In the genomic region with DNA sequence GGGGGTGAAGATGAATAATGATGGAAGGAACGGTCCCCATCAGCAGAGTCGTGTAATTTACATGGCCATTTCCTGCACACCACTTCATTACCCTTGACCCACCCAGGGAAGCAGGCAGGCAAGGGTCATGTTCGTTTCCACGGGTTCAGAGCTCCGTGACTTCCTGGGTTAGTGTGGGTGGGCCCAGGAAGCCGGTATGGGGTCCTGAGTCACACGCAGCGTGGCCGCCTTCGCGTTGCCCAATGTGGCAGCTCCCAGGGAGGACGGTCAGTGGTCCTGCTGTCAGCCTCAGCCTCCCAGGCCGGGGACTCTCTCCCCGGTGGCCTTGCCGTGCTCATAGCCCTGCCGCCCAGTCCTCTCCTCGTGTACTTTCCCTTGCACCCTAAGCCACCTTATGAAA, we compare ENCODE assay signal across 16 cellular contexts. TPM values are rescaled to one million over a fixed set of nuclear protein-coding genes. Genes with fewer than 3 reads are reported as not detected.
DNase-seq lines count a peak whose midpoint lies in the region; ATAC-seq, FAIRE-seq and TF ChIP-seq lines count a peak whose summit lies in the region.
"Had no signal": no experiment of that assay in that cellular context is flagged by ENCODE, and none has a peak within 500 bp of the region (broad histone marks: within the 10 kb centered on the region; RNA-seq: fewer than 3 reads in every experiment).

No MANE protein-coding gene starts in this region.

- FAIRE-seq in K562 (lab: Jason Lieb, UNC): no peak

- no peak for DNase-seq in activated naive CD4-positive, alpha-beta T cell treated with Interleukin-2 at 50 U/mL for 16 hours
- no peak for DNase-seq in K562 (ENCODE audit: extremely low read depth in 1 of 4, low spot score in 3 of 4)
- DNase-seq in mesenteric fat pad (ENCODE audit: low spot score): peak; percentile 12
- no peak for DNase-seq in NOMO-1 (lab: John Stamatoyannopoulos, UW; ENCODE audit: unreplicated experiment in 2 of 2)
- no peak for DNase-seq in NCI-H524 (lab: John Stamatoyannopoulos, UW)
- no peak for DNase-seq in stimulated activated CD8-positive, alpha-beta memory T cell treated with anti-CD3 and anti-CD28 coated beads, Interleukin-4, amount 100 ng/mL, for 48 hours
- DNase-seq: GOT3, NCI-H1092, NCI-H2107, NCI-H82, Right ventricle myocardium superior had no signal

- peaks cover 0 to 16% of the 10 kb centered on the region in 2 experiments; a peak in 2 of 5 replicates for H3K4me1 ChIP-seq in K562 (replicated peaks in 1 of 2; ENCODE audit: control insufficient read depth in 2 of 2, insufficient read depth in 2 of 2, low read length in 2 of 2)

- TF ChIP-seq CTCF in K562 (IDR thresholded peaks at IDR 0.05 in 2 of 3, conservative IDR thresholded peaks at IDR 0.05 in 1 of 3; ENCODE audit: insufficient read depth in 2 of 3, low read depth in 1 of 3, low read length in 3 of 3): no peak

- H3K4me2 ChIP-seq in K562 (ENCODE audit: insufficient read depth, low read length): no peak overlapping the region
- H3K4me2 ChIP-seq: KMS-11 had no signal

- in situ Hi-C loops in K562 (cut with MboI): no loop called here

- H3K4me3 Mint-ChIP-seq in activated naive CD4-positive, alpha-beta T cell treated with anti-CD3 and anti-CD28 coated beads, Interleukin-2, amount 50 U/mL, for 24 hours: no peak overlapping the region
- H3K4me3 Mint-ChIP-seq: CD4-positive, alpha-beta T cell had no signal

- BruUV-seq in K562 (replicated peaks; lab: Mats Ljungman, UMichigan): no TSS peak

- no peak overlapping the region for H3K27ac ChIP-seq in K562 (ENCODE audit: extremely low read depth, low read depth, low read length)
- H3K27ac ChIP-seq: KMS-11, Peyer's patch had no signal

- no peak for TF ChIP-seq POLR2A in K562 (conservative IDR thresholded peaks at IDR 0.05)

- CTCF ChIA-PET in K562 (lab: Yijun Ruan, JAX; ENCODE audit: low intra/inter-chr PET ratio): no interaction called here

- intact Hi-C loops in K562 (cut with micrococcal nuclease): no loop called here

- H4K20me1 ChIP-seq in K562 (replicated peaks; ENCODE audit: control insufficient read depth, insufficient read depth, low read length): no peaks in the 10 kb centered on the region; the same call in 1 of the 2 replicates

- H3K9me3 ChIP-seq in K562 (replicated peaks; ENCODE audit: control insufficient read depth, insufficient read depth, low read depth, low read length): no peaks in the 10 kb centered on the region
- H3K9me3 ChIP-seq: Peyer's patch had no signal

- TF ChIP-seq EP300 in K562 (IDR thresholded peaks at IDR 0.05; ENCODE audit: low read length): no peak

- H3K9ac ChIP-seq in K562 (ENCODE audit: insufficient read depth in 1 of 2, low read depth in 2 of 2, low read length in 2 of 2): no peak overlapping the region; a peak in 1 of 4 replicates
- H3K9ac ChIP-seq: KMS-11 had no signal

- H2AFZ ChIP-seq in K562 (ENCODE audit: low read depth, low read length): no peak overlapping the region

- H3K79me2 ChIP-seq in K562 (ENCODE audit: control insufficient read depth, insufficient read depth, low read length): no peaks in the 10 kb centered on the region

- peaks cover 8% of the 10 kb centered on the region for H3K4me1 Mint-ChIP-seq in activated naive CD4-positive, alpha-beta T cell treated with anti-CD3 and anti-CD28 coated beads, Interleukin-2, amount 50 U/mL, for 24 hours

- H3K9me3 Mint-ChIP-seq in activated naive CD4-positive, alpha-beta T cell treated with anti-CD3 and anti-CD28 coated beads, Interleukin-2, amount 50 U/mL, for 24 hours: no peaks in the 10 kb centered on the region
- H3K9me3 Mint-ChIP-seq: CD4-positive, alpha-beta T cell had no signal

- peak overlapping the region; percentile 41 for H3K27ac Mint-ChIP-seq in activated naive CD4-positive, alpha-beta T cell treated with anti-CD3 and anti-CD28 coated beads, Interleukin-2, amount 50 U/mL, for 24 hours
- H3K27ac Mint-ChIP-seq: CD4-positive, alpha-beta T cell had no signal

- no peaks in the 10 kb centered on the region for H3K9me1 ChIP-seq in K562 (ENCODE audit: control insufficient read depth, insufficient read depth, low read length)

- 16% methylated on average over 17 of the region's 17 CpGs for WGBS in K562 (ENCODE audit: insufficient coverage, low coverage, missing lambda C conversion rate)

- H3K36me3 Mint-ChIP-seq in activated naive CD4-positive, alpha-beta T cell treated with anti-CD3 and anti-CD28 coated beads, Interleukin-2, amount 50 U/mL, for 24 hours: no peaks in the 10 kb centered on the region

- no peak overlapping the region for H3K4me3 ChIP-seq in K562
- H3K4me3 ChIP-seq: Peyer's patch had no signal

- H3K27me3 Mint-ChIP-seq in activated naive CD4-positive, alpha-beta T cell treated with anti-CD3 and anti-CD28 coated beads, Interleukin-2, amount 50 U/mL, for 24 hours: no peaks in the 10 kb centered on the region
- H3K27me3 Mint-ChIP-seq: CD4-positive, alpha-beta T cell had no signal

- no peak for TF ChIP-seq RAD21 in K562 (CRISPR knock-in tag; conservative IDR thresholded peaks at IDR 0.05 in 1 of 2, IDR thresholded peaks at IDR 0.05 in 1 of 2)

- no peaks in the 10 kb centered on the region for H3K36me3 ChIP-seq in K562 (ENCODE audit: control insufficient read depth, insufficient read depth, low read length)
- H3K36me3 ChIP-seq: Peyer's patch had no signal

- ATAC-seq in K562 (peak; percentile 8; the same call in 2 of the 3 replicates), GM19324 (IDR thresholded peaks at IDR 0.05; ENCODE audit: low FRiP score, unreplicated experiment) (no peak)

- POLR2A ChIA-PET in K562 (lab: Yijun Ruan, JAX): interaction anchor here (1.2 kb wide), 1 partner anchor 12 kb away, joined by 4 read pairs; no protein-coding TSS in a partner anchor

- peaks cover 45 to 54% of the 10 kb centered on the region in 2 experiments for H3K27me3 ChIP-seq in K562 (ENCODE audit: control insufficient read depth in 2 of 2, insufficient read depth in 2 of 2, low read length in 2 of 2)

TF ChIP-seq in K562, 482 proteins besides CTCF, POLR2A, EP300 and RAD21 (continues in another document):
- TF ChIP-seq PPARD (CRISPR knock-in tag; IDR thresholded peaks at IDR 0.05) (no peak), HDAC2 (IDR thresholded peaks at IDR 0.05) (no peak), TAF1 (IDR thresholded peaks at IDR 0.05; ENCODE audit: control insufficient read depth, extremely low read depth, insufficient read depth, low read length, severe bottlenecking) (no peak), ZNF263 (CRISPR knock-in tag; IDR thresholded peaks at IDR 0.05; ENCODE audit: borderline replicate concordance) (no peak)
- TF ChIP-seq, protein P1, sequence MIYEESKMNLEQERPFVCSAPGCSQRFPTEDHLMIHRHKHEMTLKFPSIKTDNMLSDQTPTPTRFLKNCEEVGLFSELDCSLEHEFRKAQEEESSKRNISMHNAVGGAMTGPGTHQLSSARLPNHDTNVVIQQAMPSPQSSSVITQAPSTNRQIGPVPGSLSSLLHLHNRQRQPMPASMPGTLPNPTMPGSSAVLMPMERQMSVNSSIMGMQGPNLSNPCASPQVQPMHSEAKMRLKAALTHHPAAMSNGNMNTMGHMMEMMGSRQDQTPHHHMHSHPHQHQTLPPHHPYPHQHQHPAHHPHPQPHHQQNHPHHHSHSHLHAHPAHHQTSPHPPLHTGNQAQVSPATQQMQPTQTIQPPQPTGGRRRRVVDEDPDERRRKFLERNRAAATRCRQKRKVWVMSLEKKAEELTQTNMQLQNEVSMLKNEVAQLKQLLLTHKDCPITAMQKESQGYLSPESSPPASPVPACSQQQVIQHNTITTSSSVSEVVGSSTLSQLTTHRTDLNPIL (CRISPR knock-in tag; IDR thresholded peaks at IDR 0.05): no peak

RNA-seq across cellular contexts. Expression of a gene that starts 5.1 kb away (rescaled TPM):
- 14.2 and 54.7 TPM in 2 replicates for total RNA-seq in K562 (2011; cell fraction: chromatin; rRNA removed; ENCODE audit: low replicate concordance)
- 26.1 and 26.7 TPM in 2 replicates for total RNA-seq in K562 (2011; cell fraction: nucleolus; rRNA removed)
- total RNA-seq in K562 (2011; cell fraction: nucleoplasm; rRNA removed): 10.8 and 13.8 TPM in 2 replicates
- total RNA-seq in K562 (2014; rRNA removed): 1.7 and 2.5 TPM in 2 replicates
- 0.41 and 0.44 TPM in 2 replicates for total RNA-seq in K562 (2014; rRNA removed; fragmentation: Illumina TruSeq; extraction: Trizol)
- 0.54 and 0.83 TPM in 2 replicates for total RNA-seq in K562 (2015; rRNA removed; fragmentation: Illumina TruSeq; extraction: Trizol)
- total RNA-seq in K562 (2021): 3.3 and 3.4 TPM in 2 replicates
- 1.4 and 2.7 TPM in 2 replicates for polyA plus RNA-seq in K562 (2011; rRNA removed)
- 1.3 and 3.8 TPM in 2 replicates for polyA plus RNA-seq in K562 (2011; cell fraction: cytosol; rRNA removed)
- 15.4 and 32.7 TPM in 2 replicates for polyA plus RNA-seq in K562 (2011; cell fraction: nucleus; rRNA removed)
- 1.0 and 1.5 TPM in 2 replicates for polyA plus RNA-seq in K562 (2012)
- polyA plus RNA-seq in K562 (2014; fragmentation: Illumina TruSeq; extraction: Trizol): 0.48 and 1.00 TPM in 2 replicates
- polyA plus RNA-seq in K562 (2014; fragmentation: Nextera tagmentation; extraction: Ambion mirVana): under 1 TPM in 1 of 2 experiments, not detected in 1; 0.08 TPM
- 2.2 and 4.5 TPM in 2 replicates for polyA plus RNA-seq in K562 (2014; rRNA removed)
- polyA minus RNA-seq in K562 (2011; rRNA and poly(A)+ RNA removed): 0.69 and 1.6 TPM in 2 replicates
- 1.7 and 5.3 TPM in 2 replicates for polyA minus RNA-seq in K562 (2011; cell fraction: cytosol; rRNA and poly(A)+ RNA removed)
- polyA minus RNA-seq in K562 (2011; cell fraction: nucleus; rRNA and poly(A)+ RNA removed): 8.1 and 11.4 TPM in 2 replicates
- not detected for total RNA-seq in mesenteric fat pad
- total RNA-seq: Right ventricle myocardium superior had no signal

RNA-seq across cellular contexts. Expression of a gene that starts 44.9 kb away (rescaled TPM):
- total RNA-seq in K562 (2011; cell fraction: chromatin; rRNA removed; ENCODE audit: low replicate concordance): 215 and 519 TPM in 2 replicates
- 574 and 584 TPM in 2 replicates for total RNA-seq in K562 (2011; cell fraction: nucleolus; rRNA removed)
- 409 and 456 TPM in 2 replicates for total RNA-seq in K562 (2011; cell fraction: nucleoplasm; rRNA removed)
- total RNA-seq in K562 (2014; rRNA removed) (217 and 249 TPM in 2 replicates), K562 (2014; rRNA removed; fragmentation: Illumina TruSeq; extraction: Trizol) (132 and 136 TPM in 2 replicates), K562 (2015; rRNA removed; fragmentation: Illumina TruSeq; extraction: Trizol) (177 and 179 TPM in 2 replicates), K562 (2021) (145 and 152 TPM in 2 replicates), mesenteric fat pad (112 TPM)
- polyA plus RNA-seq in K562 (2011; rRNA removed) (130 and 184 TPM in 2 replicates), K562 (2014; fragmentation: Illumina TruSeq; extraction: Trizol) (198 and 213 TPM in 2 replicates), K562 (2014; fragmentation: Nextera tagmentation; extraction: Ambion mirVana) (10 to 100 TPM in 1 of 2 experiments, 1 to 10 TPM in 1; 3.5 to 14.1 TPM), K562 (2014; rRNA removed) (180 and 181 TPM in 2 replicates)
- polyA plus RNA-seq in K562 (2011; cell fraction: cytosol; rRNA removed): 150 and 221 TPM in 2 replicates
- 196 and 245 TPM in 2 replicates for polyA plus RNA-seq in K562 (2011; cell fraction: nucleus; rRNA removed)
- 110 and 155 TPM in 2 replicates for polyA plus RNA-seq in K562 (2012)
- polyA minus RNA-seq in K562 (2011; rRNA and poly(A)+ RNA removed): 112 and 228 TPM in 2 replicates
- polyA minus RNA-seq in K562 (2011; cell fraction: cytosol; rRNA and poly(A)+ RNA removed): 74.7 and 93.6 TPM in 2 replicates
- 73.0 and 82.1 TPM in 2 replicates for polyA minus RNA-seq in K562 (2011; cell fraction: nucleus; rRNA and poly(A)+ RNA removed)
